In genomic region chr7:80186721-80187120, GRCh38 we compare ENCODE assay signal across 18 cellular contexts. TPM values are rescaled to one million over a fixed set of nuclear protein-coding genes. Genes with fewer than 3 reads are reported as not detected.
DNase-seq lines count a peak whose midpoint lies in the region; ATAC-seq, FAIRE-seq and TF ChIP-seq lines count a peak whose summit lies in the region.
"Had no signal": no experiment of that assay in that cellular context is flagged by ENCODE, and none has a peak within 500 bp of the region (broad histone marks: within the 10 kb centered on the region; RNA-seq: fewer than 3 reads in every experiment).

No MANE protein-coding gene starts in this region.

- no peaks in the 10 kb centered on the region for H3K4me1 ChIP-seq in endothelial cell of umbilical vein (ENCODE audit: control insufficient read depth, extremely low read depth, insufficient read depth, low read length)

- CTCF ChIA-PET in endothelial cell of umbilical vein (lab: Charles Lee), result interaction anchor here (1.9 kb wide), 1 partner anchor 10 kb away, joined by 8 read pairs; no protein-coding TSS in a partner anchor

- DNase-seq in Ammon's horn (ENCODE audit: low spot score), result peak; percentile 72
- peak; percentile 86 for DNase-seq in LNCaP clone FGC (ENCODE audit: low read depth)
- peak; percentile 16 for DNase-seq in endothelial cell of umbilical vein (ENCODE audit: low read depth, low spot score)
- no peak for DNase-seq in HK-2 (ENCODE audit: unreplicated experiment)
- DNase-seq in DMS79 (lab: John Stamatoyannopoulos, UW), result no peak
- DNase-seq: activated CD4-positive, alpha-beta memory T cell treated with anti-CD3 and anti-CD28 coated beads for 36 hours; KG1; left ventricle myocardium superior; naive B cell; NCI-H146 had no signal

- no peaks in the 10 kb centered on the region for H3K27me3 Mint-ChIP-seq in nephron (ENCODE audit: low read depth)
- H3K27me3 Mint-ChIP-seq: activated CD4-positive, alpha-beta memory T cell treated with anti-CD3 and anti-CD28 coated beads for 36 hours; activated T-helper 17 cell treated with anti-CD3 and anti-CD28 coated beads, Interleukin-2, amount 50 U/mL, for 72 hours; naive B cell had no signal

- TF ChIP-seq POLR2A in endothelial cell of umbilical vein (IDR thresholded peaks at IDR 0.05; ENCODE audit: low read depth, low read length), result no peak

- H3K27me3 ChIP-seq in endothelial cell of umbilical vein (ENCODE audit: control insufficient read depth in 2 of 2, insufficient read depth in 2 of 2, low read length in 2 of 2), result no peaks in the 10 kb centered on the region
- H3K27me3 ChIP-seq: tibial nerve had no signal

- no peak for TF ChIP-seq CTCF in LNCaP clone FGC (IDR thresholded peaks at IDR 0.05; ENCODE audit: control insufficient read depth, extremely low read depth, insufficient read depth)
- TF ChIP-seq CTCF in endothelial cell of umbilical vein (IDR thresholded peaks at IDR 0.05; ENCODE audit: extremely low read depth in 1 of 2, insufficient read depth in 1 of 2, low read depth in 1 of 2, low read length in 2 of 2), result no peak
- no peak for TF ChIP-seq CTCF in nephron (IDR thresholded peaks at IDR 0.05; ENCODE audit: unreplicated experiment in 3 of 3)

- H4K20me1 ChIP-seq in endothelial cell of umbilical vein (replicated peaks; ENCODE audit: control insufficient read depth, extremely low read depth, insufficient read depth, low read length), result no peaks in the 10 kb centered on the region

- no peaks in the 10 kb centered on the region for H3K9me1 ChIP-seq in endothelial cell of umbilical vein (replicated peaks; ENCODE audit: control insufficient read depth, extremely low read depth, insufficient read depth, low read length)

- no peak for ATAC-seq in GM21786 (IDR thresholded peaks at IDR 0.05; ENCODE audit: unreplicated experiment)
- no peak for ATAC-seq in HG02840 (IDR thresholded peaks at IDR 0.05; ENCODE audit: low FRiP score, unreplicated experiment)
- ATAC-seq: activated T-helper 17 cell treated with anti-CD3 and anti-CD28 coated beads, Interleukin-2, amount 50 U/mL, for 72 hours; esophagus mucosa; left ventricle myocardium superior had no signal

- H3K27ac ChIP-seq in endothelial cell of umbilical vein (ENCODE audit: insufficient read depth, low read depth, low read length), result no peak overlapping the region
- H3K27ac ChIP-seq: SK-N-MC had no signal

- intact Hi-C loops in endothelial cell of umbilical vein (cut with micrococcal nuclease), result no loop called here

- peaks cover 44% of the 10 kb centered on the region for H3K4me1 Mint-ChIP-seq in nephron
- H3K4me1 Mint-ChIP-seq: activated T-helper 17 cell treated with anti-CD3 and anti-CD28 coated beads, Interleukin-2, amount 50 U/mL, for 72 hours; naive B cell had no signal

- FAIRE-seq in endothelial cell of umbilical vein (lab: Jason Lieb, UNC), result no peak
- FAIRE-seq: H54 had no signal

- H3K9me3 Mint-ChIP-seq in nephron, result no peaks in the 10 kb centered on the region

- no peaks in the 10 kb centered on the region for H3K36me3 ChIP-seq in endothelial cell of umbilical vein (ENCODE audit: control insufficient read depth in 2 of 2, extremely low read depth in 1 of 2, insufficient read depth in 2 of 2, low read length in 2 of 2)

- peak overlapping the region; percentile 32 to 58 (median 41) for H3K27ac Mint-ChIP-seq in nephron
- H3K27ac Mint-ChIP-seq: activated CD4-positive, alpha-beta memory T cell treated with anti-CD3 and anti-CD28 coated beads for 36 hours; activated T-helper 17 cell treated with anti-CD3 and anti-CD28 coated beads, Interleukin-2, amount 50 U/mL, for 72 hours had no signal

- H3K4me3 ChIP-seq in LNCaP clone FGC (ENCODE audit: low read depth, low read length) (peak overlapping the region; percentile 19; the same call in 1 of the 2 replicates), endothelial cell of umbilical vein (replicated peaks in 1 of 3; ENCODE audit: insufficient read depth in 1 of 3, low read depth in 1 of 3, low read length in 3 of 3) (no peak overlapping the region)
- H3K4me3 ChIP-seq: SK-N-MC, tibial nerve had no signal

- no peak overlapping the region for H3K4me2 ChIP-seq in endothelial cell of umbilical vein (ENCODE audit: insufficient read depth, low read length)

- no peak overlapping the region for H3K9ac ChIP-seq in endothelial cell of umbilical vein (replicated peaks; ENCODE audit: extremely low read depth, insufficient read depth, low read length)

- POLR2A ChIA-PET in endothelial cell of umbilical vein (lab: Charles Lee), result interaction anchor here (0.6 kb wide), 1 partner anchor 566 kb away, joined by 3 read pairs; no protein-coding TSS in a partner anchor

- no peak overlapping the region for H2AFZ ChIP-seq in endothelial cell of umbilical vein (ENCODE audit: low read depth, low read length)

- no peak overlapping the region for H3K4me3 Mint-ChIP-seq in nephron
- H3K4me3 Mint-ChIP-seq: activated CD4-positive, alpha-beta memory T cell treated with anti-CD3 and anti-CD28 coated beads for 36 hours; activated T-helper 17 cell treated with anti-CD3 and anti-CD28 coated beads, Interleukin-2, amount 50 U/mL, for 72 hours; naive B cell had no signal

- no peaks in the 10 kb centered on the region for H3K9me3 ChIP-seq in endothelial cell of umbilical vein (replicated peaks; ENCODE audit: control insufficient read depth, insufficient read depth, low read length)
- H3K9me3 ChIP-seq: tibial nerve had no signal

- dilution Hi-C loops in endothelial cell of umbilical vein (cut with MboI; ENCODE audit: extremely low pct_ligation_motif_present, low sequenced_read_pairs), result no loop called here

- BruUV-seq in endothelial cell of umbilical vein (replicated peaks; lab: Mats Ljungman, UMichigan), result no TSS peak

- H3K36me3 Mint-ChIP-seq in nephron (ENCODE audit: low read depth), result peaks cover 29% of the 10 kb centered on the region
- H3K36me3 Mint-ChIP-seq: activated CD4-positive, alpha-beta memory T cell treated with anti-CD3 and anti-CD28 coated beads for 36 hours; naive B cell had no signal

- H3K79me2 ChIP-seq in endothelial cell of umbilical vein (ENCODE audit: control insufficient read depth, insufficient read depth, low read length), result peaks cover 2% of the 10 kb centered on the region

TF ChIP-seq in endothelial cell of umbilical vein, 7 proteins besides CTCF, POLR2A, EP300 and RAD21:
- no peak for TF ChIP-seq GATA2 (IDR thresholded peaks at IDR 0.05; ENCODE audit: insufficient read depth, insufficient read length, low read depth, low read length)
- TF ChIP-seq EZH2 (IDR thresholded peaks at IDR 0.05; ENCODE audit: borderline replicate concordance, low read depth, low read length, severe bottlenecking), result no peak
- no peak for TF ChIP-seq JUN (IDR thresholded peaks at IDR 0.05; ENCODE audit: borderline replicate concordance, insufficient read depth, insufficient read length, low read depth)
- TF ChIP-seq MAX (IDR thresholded peaks at IDR 0.05; ENCODE audit: insufficient read depth, insufficient read length), result no peak
- TF ChIP-seq MYC (IDR thresholded peaks at IDR 0.05; ENCODE audit: low read depth, low read length), result no peak

RNA-seq across cellular contexts. Expression of gene GNAI1, which starts 52.1 kb away (rescaled TPM):
- 15.0 and 19.7 TPM in 2 replicates for total RNA-seq in endothelial cell of umbilical vein
- polyA plus RNA-seq in endothelial cell of umbilical vein, result 6.1 and 7.5 TPM in 2 replicates
- polyA plus RNA-seq in endothelial cell of umbilical vein (2011; cell fraction: cytosol; rRNA removed), result 9.3 and 10.0 TPM in 2 replicates
- polyA plus RNA-seq in endothelial cell of umbilical vein (2011; cell fraction: nucleus; rRNA removed), result 6.7 and 11.3 TPM in 2 replicates
- 25.7 and 30.0 TPM in 2 replicates for polyA plus RNA-seq in endothelial cell of umbilical vein (2012)
- polyA minus RNA-seq in endothelial cell of umbilical vein, result 13.0 and 15.7 TPM in 2 replicates
- 18.3 TPM for polyA minus RNA-seq in endothelial cell of umbilical vein (2011; cell fraction: cytosol; rRNA and poly(A)+ RNA removed)
- 17.9 and 21.5 TPM in 2 replicates for polyA minus RNA-seq in endothelial cell of umbilical vein (2011; cell fraction: nucleus; rRNA and poly(A)+ RNA removed)
- total RNA-seq: activated T-helper 17 cell treated with anti-CD3 and anti-CD28 coated beads, Interleukin-2, amount 50 U/mL, for 72 hours had no signal

Comparison
In these comparisons a context has a peak if more than half of its experiments do, and no peak if none do; other contexts are left out.
1. DNase-seq: peak in Ammon's horn (single experiment), LNCaP clone FGC (single experiment) and endothelial cell of umbilical vein (single experiment); none in HK-2 (single experiment) and DMS79 (single experiment).